In the genomic region with DNA sequence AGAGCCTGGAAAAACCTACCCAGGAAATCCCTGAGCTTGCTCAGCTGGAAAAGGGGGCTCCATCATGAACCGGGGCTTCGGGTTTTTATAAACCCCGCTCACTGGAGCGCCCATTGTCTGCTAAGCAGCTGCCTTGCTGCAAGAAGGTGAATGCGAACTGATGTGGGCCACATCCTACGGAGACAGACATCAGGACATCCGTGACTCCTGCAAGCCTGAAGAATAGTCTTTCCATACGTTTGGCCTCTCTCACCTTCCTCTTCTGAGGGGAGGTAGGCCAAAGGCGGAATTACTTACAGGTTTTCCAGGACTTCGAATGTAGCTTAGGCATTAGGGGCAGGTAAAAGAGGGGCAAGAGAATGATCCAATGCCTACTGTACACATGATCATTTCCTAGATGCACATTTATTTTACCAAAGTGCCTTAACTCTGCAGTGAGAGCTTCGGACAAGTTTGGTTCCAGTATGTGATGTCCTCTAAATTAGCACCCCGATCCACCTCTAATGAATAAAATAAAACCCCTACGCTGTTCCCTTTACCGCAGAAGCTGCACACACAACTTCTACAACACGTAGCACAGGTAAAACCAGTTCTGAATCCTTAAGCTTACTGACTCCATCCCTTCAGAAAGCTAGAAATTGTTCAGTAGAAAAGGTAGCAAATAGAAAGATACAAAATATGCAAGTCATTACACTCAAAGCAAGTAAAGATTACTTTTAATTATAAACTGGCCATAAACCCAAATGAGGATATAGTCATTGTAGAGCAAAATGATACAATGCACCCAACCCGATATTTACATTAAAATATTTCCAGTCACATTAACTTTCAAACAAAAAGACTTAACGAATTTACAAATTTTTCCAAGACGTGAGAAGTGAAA, we compare ENCODE assay signal across 1 cellular context.
TF ChIP-seq lines count a peak whose summit lies in the region.

No MANE protein-coding gene starts in this region.

TF ChIP-seq in K562, 482 proteins besides CTCF, POLR2A, EP300 and RAD21:
- 0 out of 4 replicates have a peak, but pooled peaks of 1 of the 2 experiments have one; percentile 36 for TF ChIP-seq SRF (CRISPR knock-in tag; IDR thresholded peaks at IDR 0.05)
- TF ChIP-seq BCOR (IDR thresholded peaks at IDR 0.05), result no peak
- TF ChIP-seq, protein P1, sequence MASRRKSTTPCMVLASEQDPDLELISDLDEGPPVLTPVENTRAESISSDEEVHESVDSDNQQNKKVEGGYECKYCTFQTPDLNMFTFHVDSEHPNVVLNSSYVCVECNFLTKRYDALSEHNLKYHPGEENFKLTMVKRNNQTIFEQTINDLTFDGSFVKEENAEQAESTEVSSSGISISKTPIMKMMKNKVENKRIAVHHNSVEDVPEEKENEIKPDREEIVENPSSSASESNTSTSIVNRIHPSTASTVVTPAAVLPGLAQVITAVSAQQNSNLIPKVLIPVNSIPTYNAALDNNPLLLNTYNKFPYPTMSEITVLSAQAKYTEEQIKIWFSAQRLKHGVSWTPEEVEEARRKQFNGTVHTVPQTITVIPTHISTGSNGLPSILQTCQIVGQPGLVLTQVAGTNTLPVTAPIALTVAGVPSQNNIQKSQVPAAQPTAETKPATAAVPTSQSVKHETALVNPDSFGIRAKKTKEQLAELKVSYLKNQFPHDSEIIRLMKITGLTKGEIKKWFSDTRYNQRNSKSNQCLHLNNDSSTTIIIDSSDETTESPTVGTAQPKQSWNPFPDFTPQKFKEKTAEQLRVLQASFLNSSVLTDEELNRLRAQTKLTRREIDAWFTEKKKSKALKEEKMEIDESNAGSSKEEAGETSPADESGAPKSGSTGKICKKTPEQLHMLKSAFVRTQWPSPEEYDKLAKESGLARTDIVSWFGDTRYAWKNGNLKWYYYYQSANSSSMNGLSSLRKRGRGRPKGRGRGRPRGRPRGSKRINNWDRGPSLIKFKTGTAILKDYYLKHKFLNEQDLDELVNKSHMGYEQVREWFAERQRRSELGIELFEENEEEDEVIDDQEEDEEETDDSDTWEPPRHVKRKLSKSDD (conservative IDR thresholded peaks at IDR 0.05; ENCODE audit: low read length), result 0 out of 2 replicates have a peak, but pooled peaks have one; percentile 43
- no peak for TF ChIP-seq STAT5B (CRISPR knock-in tag; IDR thresholded peaks at IDR 0.05)
- no peak for TF ChIP-seq ZNF583 (CRISPR knock-in tag; IDR thresholded peaks at IDR 0.05)
- TF ChIP-seq NR4A1 (CRISPR knock-in tag; IDR thresholded peaks at IDR 0.05), result 0 out of 2 replicates have a peak, but pooled peaks have one; percentile 44
- TF ChIP-seq NR4A1 (tag; IDR thresholded peaks at IDR 0.05), result no peak
- TF ChIP-seq, protein P2, sequence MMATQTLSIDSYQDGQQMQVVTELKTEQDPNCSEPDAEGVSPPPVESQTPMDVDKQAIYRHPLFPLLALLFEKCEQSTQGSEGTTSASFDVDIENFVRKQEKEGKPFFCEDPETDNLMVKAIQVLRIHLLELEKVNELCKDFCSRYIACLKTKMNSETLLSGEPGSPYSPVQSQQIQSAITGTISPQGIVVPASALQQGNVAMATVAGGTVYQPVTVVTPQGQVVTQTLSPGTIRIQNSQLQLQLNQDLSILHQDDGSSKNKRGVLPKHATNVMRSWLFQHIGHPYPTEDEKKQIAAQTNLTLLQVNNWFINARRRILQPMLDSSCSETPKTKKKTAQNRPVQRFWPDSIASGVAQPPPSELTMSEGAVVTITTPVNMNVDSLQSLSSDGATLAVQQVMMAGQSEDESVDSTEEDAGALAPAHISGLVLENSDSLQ (IDR thresholded peaks at IDR 0.05), result no peak
- 0 out of 2 replicates have a peak, but pooled peaks have one; percentile 13 for TF ChIP-seq GABPB1 (CRISPR knock-in tag; IDR thresholded peaks at IDR 0.05)
- TF ChIP-seq ESRRB (CRISPR knock-in tag; IDR thresholded peaks at IDR 0.05; ENCODE audit: borderline replicate concordance), result no peak
- no peak for TF ChIP-seq BRF2 (IDR thresholded peaks at IDR 0.05; ENCODE audit: borderline replicate concordance, insufficient read depth, insufficient read length)
- no peak for TF ChIP-seq MTF1 (CRISPR knock-in tag; IDR thresholded peaks at IDR 0.05; ENCODE audit: borderline replicate concordance)
- TF ChIP-seq CREBBP (IDR thresholded peaks at IDR 0.05; ENCODE audit: low read depth, low read length), result no peak
- peak; percentile 64; the same call in 1 of the 2 replicates for TF ChIP-seq E2F1 (CRISPR knock-in tag; IDR thresholded peaks at IDR 0.05)
- peak; percentile 85 for TF ChIP-seq MAFG (tag; conservative IDR thresholded peaks at IDR 0.05)
- TF ChIP-seq NFE2 (IDR thresholded peaks at IDR 0.05; ENCODE audit: low read depth), result peak; percentile 37
- TF ChIP-seq GATAD2B (IDR thresholded peaks at IDR 0.05; ENCODE audit: borderline replicate concordance), result 0 out of 2 replicates have a peak, but pooled peaks have one; percentile 11
- TF ChIP-seq ZNF316 (IDR thresholded peaks at IDR 0.05), result peak; percentile 62; the same call in 1 of the 2 replicates
- TF ChIP-seq, protein P3, sequence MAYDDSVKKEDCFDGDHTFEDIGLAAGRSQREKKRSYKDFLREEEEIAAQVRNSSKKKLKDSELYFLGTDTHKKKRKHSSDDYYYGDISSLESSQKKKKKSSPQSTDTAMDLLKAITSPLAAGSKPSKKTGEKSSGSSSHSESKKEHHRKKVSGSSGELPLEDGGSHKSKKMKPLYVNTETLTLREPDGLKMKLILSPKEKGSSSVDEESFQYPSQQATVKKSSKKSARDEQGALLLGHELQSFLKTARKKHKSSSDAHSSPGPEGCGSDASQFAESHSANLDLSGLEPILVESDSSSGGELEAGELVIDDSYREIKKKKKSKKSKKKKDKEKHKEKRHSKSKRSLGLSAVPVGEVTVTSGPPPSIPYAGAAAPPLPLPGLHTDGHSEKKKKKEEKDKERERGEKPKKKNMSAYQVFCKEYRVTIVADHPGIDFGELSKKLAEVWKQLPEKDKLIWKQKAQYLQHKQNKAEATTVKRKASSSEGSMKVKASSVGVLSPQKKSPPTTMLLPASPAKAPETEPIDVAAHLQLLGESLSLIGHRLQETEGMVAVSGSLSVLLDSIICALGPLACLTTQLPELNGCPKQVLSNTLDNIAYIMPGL (CRISPR knock-in tag; IDR thresholded peaks at IDR 0.05), result 0 out of 2 replicates have a peak, but pooled peaks have one; percentile 37
- TF ChIP-seq ATF1 (CRISPR knock-in tag; IDR thresholded peaks at IDR 0.05), result no peak
- 0 out of 2 replicates have a peak, but pooled peaks have one; percentile 70 for TF ChIP-seq ATF1 (tag; IDR thresholded peaks at IDR 0.05)
- no peak for TF ChIP-seq HNRNPL (IDR thresholded peaks at IDR 0.05; ENCODE audit: low read depth, low read length)
- no peak for TF ChIP-seq KLF10 (CRISPR knock-in tag; IDR thresholded peaks at IDR 0.05)
- no peak for TF ChIP-seq MTA2 (IDR thresholded peaks at IDR 0.05; ENCODE audit: low read depth)
- no peak for TF ChIP-seq ZSCAN29 (IDR thresholded peaks at IDR 0.05)
- TF ChIP-seq SAFB (IDR thresholded peaks at IDR 0.05; ENCODE audit: borderline replicate concordance, low read depth, low read length), result no peak
- TF ChIP-seq ETS2 (tag; IDR thresholded peaks at IDR 0.05; ENCODE audit: borderline replicate concordance, poor library complexity, severe bottlenecking), result no peak
- TF ChIP-seq SMAD3 (CRISPR knock-in tag; conservative IDR thresholded peaks at IDR 0.05), result no peak
- TF ChIP-seq DMBX1 (CRISPR knock-in tag; IDR thresholded peaks at IDR 0.05; ENCODE audit: borderline replicate concordance), result 0 out of 2 replicates have a peak, but pooled peaks have one; percentile 34
- TF ChIP-seq IFI16 (CRISPR knock-in tag; IDR thresholded peaks at IDR 0.05), result no peak
- no peak for TF ChIP-seq SRSF1 (IDR thresholded peaks at IDR 0.05; ENCODE audit: low read depth, low read length)
- peak; percentile 69; the same call in 1 of the 2 replicates for TF ChIP-seq NFE2L1 (tag; IDR thresholded peaks at IDR 0.05; ENCODE audit: borderline replicate concordance, low read depth)
